10 cellular contexts compared by ENCODE assay signal in genomic region chrX:115940888-115941332, GRCh38.
A peak's percentile ranks its signal among the peaks of the same experiment; 100 is the strongest.
DNase-seq lines count a peak whose midpoint lies in the region; ATAC-seq lines count a peak whose summit lies in the region.
"Had no signal": no experiment of that assay in that cellular context is flagged by ENCODE, and none has a peak within 500 bp of the region (broad histone marks: within the 10 kb centered on the region; RNA-seq: fewer than 3 reads in every experiment).

No MANE protein-coding gene starts in this region.

- no peak overlapping the region for H3K27ac Mint-ChIP-seq in activated CD8-positive, alpha-beta memory T cell treated with anti-CD3 and anti-CD28 coated beads, Interleukin-2, amount 10 ng/mL, durations not matched to agents 7 days and 5 days
- no peak overlapping the region for H3K27ac Mint-ChIP-seq in activated CD4-positive, alpha-beta T cell treated with anti-CD3 and anti-CD28 coated beads, Interleukin-2, amount 10 ng/mL, durations not matched to agents 24 days and 14 days
- H3K27ac Mint-ChIP-seq: activated naive CD8-positive, alpha-beta T cell treated with anti-CD3 and anti-CD28 coated beads, Interleukin-2, amount 10 ng/mL, durations not matched to agents 7 days and 5 days had no signal

- no peaks in the 10 kb centered on the region for H3K4me1 Mint-ChIP-seq in activated CD8-positive, alpha-beta memory T cell treated with anti-CD3 and anti-CD28 coated beads, Interleukin-2, amount 10 ng/mL, durations not matched to agents 7 days and 5 days
- H3K4me1 Mint-ChIP-seq in activated CD4-positive, alpha-beta T cell treated with anti-CD3 and anti-CD28 coated beads, Interleukin-2, amount 10 ng/mL, durations not matched to agents 24 days and 14 days = no peaks in the 10 kb centered on the region
- H3K4me1 Mint-ChIP-seq: activated naive CD8-positive, alpha-beta T cell treated with anti-CD3 and anti-CD28 coated beads, Interleukin-2, amount 10 ng/mL, durations not matched to agents 7 days and 5 days had no signal

- intact Hi-C loops in activated CD4-positive, alpha-beta T cell treated with anti-CD3 and anti-CD28 coated beads, Interleukin-2, amount 10 ng/mL, durations not matched to agents 24 days and 14 days (cut with micrococcal nuclease) = no loop called here

- no peak overlapping the region for H3K4me3 Mint-ChIP-seq in activated CD8-positive, alpha-beta memory T cell treated with anti-CD3 and anti-CD28 coated beads, Interleukin-2, amount 10 ng/mL, durations not matched to agents 7 days and 5 days
- no peak overlapping the region for H3K4me3 Mint-ChIP-seq in activated CD4-positive, alpha-beta T cell treated with anti-CD3 and anti-CD28 coated beads, Interleukin-2, amount 10 ng/mL, durations not matched to agents 24 days and 14 days
- H3K4me3 Mint-ChIP-seq: activated naive CD8-positive, alpha-beta T cell treated with anti-CD3 and anti-CD28 coated beads, Interleukin-2, amount 10 ng/mL, durations not matched to agents 7 days and 5 days had no signal

- no peaks in the 10 kb centered on the region for H3K27me3 Mint-ChIP-seq in activated CD8-positive, alpha-beta memory T cell treated with anti-CD3 and anti-CD28 coated beads, Interleukin-2, amount 10 ng/mL, durations not matched to agents 7 days and 5 days
- H3K27me3 Mint-ChIP-seq in activated CD4-positive, alpha-beta T cell treated with anti-CD3 and anti-CD28 coated beads, Interleukin-2, amount 10 ng/mL, durations not matched to agents 24 days and 14 days = no peaks in the 10 kb centered on the region
- H3K27me3 Mint-ChIP-seq: activated naive CD8-positive, alpha-beta T cell treated with anti-CD3 and anti-CD28 coated beads, Interleukin-2, amount 10 ng/mL, durations not matched to agents 7 days and 5 days had no signal

- H3K9me3 Mint-ChIP-seq in activated CD8-positive, alpha-beta memory T cell treated with anti-CD3 and anti-CD28 coated beads, Interleukin-2, amount 10 ng/mL, durations not matched to agents 7 days and 5 days (ENCODE audit: low read depth) = peaks cover 2% of the 10 kb centered on the region
- H3K9me3 Mint-ChIP-seq in activated CD4-positive, alpha-beta T cell treated with anti-CD3 and anti-CD28 coated beads, Interleukin-2, amount 10 ng/mL, durations not matched to agents 24 days and 14 days = no peaks in the 10 kb centered on the region

- no peak for ATAC-seq in activated CD8-positive, alpha-beta memory T cell treated with anti-CD3 and anti-CD28 coated beads, Interleukin-2, amount 10 ng/mL, durations not matched to agents 7 days and 5 days
- ATAC-seq in HG02759 (IDR thresholded peaks at IDR 0.05; ENCODE audit: unreplicated experiment) = peak; percentile 66

- H3K36me3 Mint-ChIP-seq in activated CD8-positive, alpha-beta memory T cell treated with anti-CD3 and anti-CD28 coated beads, Interleukin-2, amount 10 ng/mL, durations not matched to agents 7 days and 5 days = no peaks in the 10 kb centered on the region
- H3K36me3 Mint-ChIP-seq in activated CD4-positive, alpha-beta T cell treated with anti-CD3 and anti-CD28 coated beads, Interleukin-2, amount 10 ng/mL, durations not matched to agents 24 days and 14 days (ENCODE audit: low read depth) = no peaks in the 10 kb centered on the region
- H3K36me3 Mint-ChIP-seq: activated naive CD8-positive, alpha-beta T cell treated with anti-CD3 and anti-CD28 coated beads, Interleukin-2, amount 10 ng/mL, durations not matched to agents 7 days and 5 days had no signal

- peak; percentile 25 for DNase-seq in activated CD8-positive, alpha-beta memory T cell treated with anti-CD3 and anti-CD28 coated beads, Interleukin-2, amount 50 U/mL, for 4 hours
- DNase-seq in activated CD8-positive, alpha-beta memory T cell treated with anti-CD3 and anti-CD28 coated beads, Interleukin-2, amount 10 ng/mL, durations not matched to agents 7 days and 5 days = no peak
- DNase-seq in NCI-H1436 treated with DMSO at 0.1 percent for 48 hours (lab: John Stamatoyannopoulos, UW) (peak; percentile 7), amygdala (lab: John Stamatoyannopoulos, UW) (peak in 52 of 56 donors; percentile 2 to 91 (median 56)), kidney tubule cell (ENCODE audit: low spot score) (peak; percentile 85), mesenteric fat pad (ENCODE audit: low spot score) (no peak)
- no peak for DNase-seq in activated CD4-positive, alpha-beta T cell treated with anti-CD3 and anti-CD28 coated beads, Interleukin-2, amount 10 ng/mL, durations not matched to agents 24 days and 14 days
- DNase-seq: activated naive CD8-positive, alpha-beta T cell treated with anti-CD3 and anti-CD28 coated beads, Interleukin-2, amount 10 ng/mL, durations not matched to agents 7 days and 5 days; DND-41 had no signal

- CTCF ChIA-PET in activated CD8-positive, alpha-beta memory T cell treated with anti-CD3 and anti-CD28 coated beads, Interleukin-2, amount 10 ng/mL, durations not matched to agents 7 days and 5 days (lab: Charles Lee) = no interaction called here

Comparison
In these comparisons a context has a peak if more than half of its experiments do, and no peak if none do; other contexts are left out.
1. DNase-seq: peak in activated CD8-positive, alpha-beta memory T cell treated with anti-CD3 and anti-CD28 coated beads, Interleukin-2, amount 50 U/mL, for 4 hours (single experiment), NCI-H1436 treated with DMSO at 0.1 percent for 48 hours (single experiment), amygdala (52 of 56) and kidney tubule cell (single experiment); none in activated CD8-positive, alpha-beta memory T cell treated with anti-CD3 and anti-CD28 coated beads, Interleukin-2, amount 10 ng/mL, durations not matched to agents 7 days and 5 days (single experiment), mesenteric fat pad (single experiment) and activated CD4-positive, alpha-beta T cell treated with anti-CD3 and anti-CD28 coated beads, Interleukin-2, amount 10 ng/mL, durations not matched to agents 24 days and 14 days (single experiment).